Comparison of ENCODE assay signal across 8 cellular contexts in the genomic region with DNA sequence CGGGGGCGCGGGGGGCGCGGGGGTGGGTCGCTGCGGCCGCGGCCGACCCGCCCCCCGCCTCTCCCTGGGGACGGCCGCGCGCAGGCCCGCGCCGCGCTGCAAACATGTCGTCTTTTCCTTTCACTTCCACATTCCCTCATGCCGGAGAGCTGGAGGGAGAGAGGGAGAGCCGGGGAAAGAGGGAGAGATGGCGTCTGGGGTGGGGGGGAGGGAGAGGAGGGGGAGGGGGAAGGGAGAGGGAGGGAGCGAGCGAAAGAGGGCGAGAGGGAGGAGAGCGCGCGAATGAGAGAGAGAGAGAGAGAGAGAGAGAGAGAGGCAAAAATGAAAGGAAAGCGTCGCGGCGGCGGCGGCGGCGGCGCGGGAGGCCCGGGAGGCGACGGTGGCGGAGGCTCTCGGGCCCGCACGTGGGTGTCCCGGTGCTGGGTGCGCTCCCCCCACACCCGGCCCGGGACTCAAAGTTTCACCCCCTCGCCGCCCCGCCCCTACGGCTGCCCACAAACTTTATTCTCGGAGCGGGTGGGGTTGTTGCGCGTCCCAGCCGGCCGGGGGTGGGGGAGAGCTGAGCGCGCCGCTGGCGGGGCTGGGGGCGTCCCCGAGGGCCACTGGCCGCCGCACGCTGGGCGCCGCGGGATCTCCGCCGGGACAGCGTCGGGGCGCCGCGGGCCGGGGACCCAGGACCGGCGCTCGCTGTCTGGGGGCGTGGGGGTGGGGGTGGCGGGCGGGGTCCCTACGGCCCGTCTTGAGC. TPM values are rescaled to one million over a fixed set of nuclear protein-coding genes. Genes with fewer than 3 reads are reported as not detected.
DNase-seq lines count a peak whose midpoint lies in the region; TF ChIP-seq lines count a peak whose summit lies in the region.

No MANE protein-coding gene starts in this region.

- H3K36me3 ChIP-seq in kidney epithelial cell (ENCODE audit: control insufficient read depth, insufficient read depth, low read length): no peaks in the 10 kb centered on the region

- DNase-seq in AG10803 (ENCODE audit: low read depth): peak; percentile 56
- peak; percentile 75 for DNase-seq in GM19238 (ENCODE audit: insufficient read length, low spot score)
- DNase-seq in LNCaP clone FGC (ENCODE audit: low read depth): no peak
- DNase-seq in activated CD4-positive, CD25-positive, alpha-beta regulatory T cell treated with anti-CD3 and anti-CD28 coated beads, Interleukin-2, amount 50 U/mL, for 16 hours (ENCODE audit: low read depth, low spot score): peak; percentile 21
- DNase-seq in cerebellar cortex (ENCODE audit: low spot score): peak; percentile 29
- no peak for DNase-seq in kidney epithelial cell (ENCODE audit: low read depth)
- peak; percentile 72 to 73 for DNase-seq in stimulated activated CD4-positive, alpha-beta T cell treated with anti-CD3 and anti-CD28 coated beads, Interleukin-2, amount 100 ng/mL, for 24 hours
- DNase-seq in NCI-H2107 (lab: John Stamatoyannopoulos, UW): no peak

- TF ChIP-seq CTCF in AG10803 (conservative IDR thresholded peaks at IDR 0.05; ENCODE audit: low read length) (no peak), LNCaP clone FGC (IDR thresholded peaks at IDR 0.05; ENCODE audit: control insufficient read depth, extremely low read depth, insufficient read depth) (no peak), kidney epithelial cell (IDR thresholded peaks at IDR 0.05; ENCODE audit: insufficient read depth, low read length, poor library complexity, severe bottlenecking) (no peak)

- H3K4me3 ChIP-seq in AG10803 (ENCODE audit: low read length) (peak overlapping the region; percentile 68), LNCaP clone FGC (ENCODE audit: low read depth, low read length) (peak overlapping the region; percentile 66), kidney epithelial cell (ENCODE audit: low read depth, low read length) (peak overlapping the region; percentile 56)

- H3K27me3 ChIP-seq in kidney epithelial cell (ENCODE audit: control insufficient read depth, insufficient read depth, low read length): no peaks in the 10 kb centered on the region

RNA-seq across cellular contexts. Expression of a gene that starts 0.7 kb away (rescaled TPM):
- 25.4 and 26.8 TPM in 2 replicates for total RNA-seq in kidney epithelial cell

Comparison
In these comparisons a context has a peak if more than half of its experiments do, and no peak if none do; other contexts are left out.
1. DNase-seq: peak in AG10803 (single experiment), GM19238 (single experiment), activated CD4-positive, CD25-positive, alpha-beta regulatory T cell treated with anti-CD3 and anti-CD28 coated beads, Interleukin-2, amount 50 U/mL, for 16 hours (single experiment), cerebellar cortex (single experiment) and stimulated activated CD4-positive, alpha-beta T cell treated with anti-CD3 and anti-CD28 coated beads, Interleukin-2, amount 100 ng/mL, for 24 hours (2 of 2); none in LNCaP clone FGC (single experiment), kidney epithelial cell (single experiment) and NCI-H2107 (single experiment).
2. Peak in every context shown above with its lines, with median percentiles within 50 percentile points of each other: H3K4me3 ChIP-seq.